1 cellular context compared by ENCODE assay signal in the genomic region with DNA sequence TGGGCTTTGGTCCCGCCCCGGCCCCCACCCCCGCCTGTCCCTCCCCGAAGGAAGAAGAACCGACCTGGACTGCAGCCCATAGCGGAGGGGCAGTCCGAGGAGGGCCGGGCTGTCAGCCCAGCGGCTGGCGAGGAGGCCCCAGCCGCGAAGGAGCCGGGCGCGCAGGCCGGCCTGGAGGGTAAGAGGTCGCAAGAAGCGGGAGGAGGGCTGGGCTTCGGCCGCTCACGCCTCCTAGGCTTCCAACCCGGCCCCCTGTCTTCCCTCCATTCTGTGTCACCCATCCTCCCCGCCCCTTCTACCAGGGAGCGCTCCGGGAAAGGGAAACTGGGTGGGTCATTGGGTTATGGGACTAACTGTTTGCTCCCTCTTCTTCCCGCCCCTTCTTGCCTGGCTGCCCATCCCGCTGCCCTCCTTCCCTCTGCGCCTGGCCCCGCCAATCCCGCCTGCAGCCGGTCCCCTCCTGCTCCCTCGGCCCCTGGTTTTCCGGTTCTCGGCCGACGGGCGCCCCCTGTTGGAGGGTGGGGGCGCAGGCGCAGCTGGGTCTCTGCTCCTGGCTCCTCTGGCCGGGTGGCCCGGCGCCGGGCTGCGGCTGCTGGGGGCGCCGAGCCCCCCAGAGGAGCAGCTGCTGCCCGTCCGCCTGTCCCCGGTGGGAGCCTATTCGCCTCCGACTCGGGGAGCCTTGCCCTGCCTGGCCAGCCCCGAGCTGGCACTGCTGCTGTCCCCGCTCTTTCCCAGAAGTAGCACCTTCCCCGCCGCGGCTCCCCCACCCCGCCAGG.
TF ChIP-seq lines count a peak whose summit lies in the region.

No MANE protein-coding gene starts in this region.

TF ChIP-seq in GM23338, 12 proteins besides CTCF, POLR2A, EP300 and RAD21:
- TF ChIP-seq, protein P1, sequence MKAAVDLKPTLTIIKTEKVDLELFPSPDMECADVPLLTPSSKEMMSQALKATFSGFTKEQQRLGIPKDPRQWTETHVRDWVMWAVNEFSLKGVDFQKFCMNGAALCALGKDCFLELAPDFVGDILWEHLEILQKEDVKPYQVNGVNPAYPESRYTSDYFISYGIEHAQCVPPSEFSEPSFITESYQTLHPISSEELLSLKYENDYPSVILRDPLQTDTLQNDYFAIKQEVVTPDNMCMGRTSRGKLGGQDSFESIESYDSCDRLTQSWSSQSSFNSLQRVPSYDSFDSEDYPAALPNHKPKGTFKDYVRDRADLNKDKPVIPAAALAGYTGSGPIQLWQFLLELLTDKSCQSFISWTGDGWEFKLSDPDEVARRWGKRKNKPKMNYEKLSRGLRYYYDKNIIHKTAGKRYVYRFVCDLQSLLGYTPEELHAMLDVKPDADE (IDR thresholded peaks at IDR 0.05): peak; percentile 18; the same call in 1 of the 2 replicates
- TF ChIP-seq, protein P2, sequence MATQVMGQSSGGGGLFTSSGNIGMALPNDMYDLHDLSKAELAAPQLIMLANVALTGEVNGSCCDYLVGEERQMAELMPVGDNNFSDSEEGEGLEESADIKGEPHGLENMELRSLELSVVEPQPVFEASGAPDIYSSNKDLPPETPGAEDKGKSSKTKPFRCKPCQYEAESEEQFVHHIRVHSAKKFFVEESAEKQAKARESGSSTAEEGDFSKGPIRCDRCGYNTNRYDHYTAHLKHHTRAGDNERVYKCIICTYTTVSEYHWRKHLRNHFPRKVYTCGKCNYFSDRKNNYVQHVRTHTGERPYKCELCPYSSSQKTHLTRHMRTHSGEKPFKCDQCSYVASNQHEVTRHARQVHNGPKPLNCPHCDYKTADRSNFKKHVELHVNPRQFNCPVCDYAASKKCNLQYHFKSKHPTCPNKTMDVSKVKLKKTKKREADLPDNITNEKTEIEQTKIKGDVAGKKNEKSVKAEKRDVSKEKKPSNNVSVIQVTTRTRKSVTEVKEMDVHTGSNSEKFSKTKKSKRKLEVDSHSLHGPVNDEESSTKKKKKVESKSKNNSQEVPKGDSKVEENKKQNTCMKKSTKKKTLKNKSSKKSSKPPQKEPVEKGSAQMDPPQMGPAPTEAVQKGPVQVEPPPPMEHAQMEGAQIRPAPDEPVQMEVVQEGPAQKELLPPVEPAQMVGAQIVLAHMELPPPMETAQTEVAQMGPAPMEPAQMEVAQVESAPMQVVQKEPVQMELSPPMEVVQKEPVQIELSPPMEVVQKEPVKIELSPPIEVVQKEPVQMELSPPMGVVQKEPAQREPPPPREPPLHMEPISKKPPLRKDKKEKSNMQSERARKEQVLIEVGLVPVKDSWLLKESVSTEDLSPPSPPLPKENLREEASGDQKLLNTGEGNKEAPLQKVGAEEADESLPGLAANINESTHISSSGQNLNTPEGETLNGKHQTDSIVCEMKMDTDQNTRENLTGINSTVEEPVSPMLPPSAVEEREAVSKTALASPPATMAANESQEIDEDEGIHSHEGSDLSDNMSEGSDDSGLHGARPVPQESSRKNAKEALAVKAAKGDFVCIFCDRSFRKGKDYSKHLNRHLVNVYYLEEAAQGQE (IDR thresholded peaks at IDR 0.05; ENCODE audit: unreplicated experiment): no peak
